8 cellular contexts compared by ENCODE assay signal in the genomic region with DNA sequence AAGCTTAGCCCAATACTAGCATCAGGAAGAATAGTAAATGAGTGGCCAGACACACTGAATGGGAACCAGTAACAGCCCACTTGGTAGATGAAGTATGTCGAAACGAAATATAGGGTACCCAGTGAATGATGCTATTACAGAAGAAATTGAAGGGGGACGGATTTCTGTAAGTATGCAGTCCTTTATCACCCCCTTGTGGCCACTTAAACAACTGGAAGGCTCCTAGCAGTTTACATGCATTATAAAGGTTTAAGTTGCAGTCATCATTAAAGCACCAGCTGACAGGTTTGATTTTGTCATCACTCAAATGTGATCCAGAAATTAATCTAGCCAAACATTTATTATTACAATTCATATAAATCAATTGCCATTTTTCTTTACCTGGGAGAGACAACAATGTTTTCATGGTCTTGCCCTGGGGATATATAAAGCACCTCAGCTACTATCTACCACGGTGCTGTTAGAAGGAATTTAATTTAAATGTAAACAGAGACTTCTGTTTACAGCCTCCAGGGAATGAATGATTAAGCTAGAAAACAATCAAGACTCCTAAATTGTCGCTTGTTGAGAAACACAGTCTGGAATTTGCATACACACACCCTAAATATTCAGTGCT. TPM values are rescaled to one million over a fixed set of nuclear protein-coding genes. Genes with fewer than 3 reads are reported as not detected.
A peak's percentile ranks its signal among the peaks of the same experiment; 100 is the strongest.
DNase-seq lines count a peak whose midpoint lies in the region; ATAC-seq and TF ChIP-seq lines count a peak whose summit lies in the region.

No MANE protein-coding gene starts in this region.

- ATAC-seq in GM21717 (IDR thresholded peaks at IDR 0.05; ENCODE audit: unreplicated experiment) = peak; percentile 77
- peak; percentile 81 for ATAC-seq in stimulated activated naive CD8-positive, alpha-beta T cell treated with anti-CD3 and anti-CD28 coated beads, Interleukin-15, Interleukin-2, amounts not matched to agents 100 U/mL and 50 U/mL, for 24 hours

- no peak overlapping the region for H3K4me3 ChIP-seq in brain microvascular endothelial cell (ENCODE audit: low read depth, low read length)

- DNase-seq in activated T-cell treated with anti-CD3 and anti-CD28 coated beads for 1 hour (ENCODE audit: low read depth) = peak; percentile 6
- DNase-seq in activated T-cell treated with anti-CD3 and anti-CD28 coated beads, Interleukin-2, amount 50 U/mL, for 48 hours = no peak
- DNase-seq in LHCN-M2 (ENCODE audit: low read depth) = peak; percentile 50
- DNase-seq in SHP77 (lab: John Stamatoyannopoulos, UW) = peak; percentile 64 to 73
- peak; percentile 72 for DNase-seq in brain microvascular endothelial cell
- peak; percentile 60 for DNase-seq in kidney glomerular epithelial cell (lab: John Stamatoyannopoulos, UW)
- DNase-seq in stimulated activated naive CD8-positive, alpha-beta T cell treated with anti-CD3 and anti-CD28 coated beads, Interleukin-15, Interleukin-2, amounts not matched to agents 100 U/mL and 50 U/mL, for 24 hours = peak; percentile 21

- H3K36me3 ChIP-seq in brain microvascular endothelial cell (replicated peaks) = peaks cover 10% of the 10 kb centered on the region

- TF ChIP-seq CTCF in brain microvascular endothelial cell (IDR thresholded peaks at IDR 0.05; ENCODE audit: low read depth, low read length, missing control alignments) = peak; percentile 77

- no peak overlapping the region for H3K27ac ChIP-seq in brain microvascular endothelial cell

- no peaks in the 10 kb centered on the region for H3K27me3 ChIP-seq in brain microvascular endothelial cell (replicated peaks)

- in situ Hi-C loops in brain microvascular endothelial cell (cut with HindIII; ENCODE audit: low pct_ligation_motif_present, low sequenced_read_pairs) = no loop called here

RNA-seq across cellular contexts. Expression of gene EIF1B, which starts 7.7 kb away (rescaled TPM):
- total RNA-seq in LHCN-M2 (2014; rRNA removed) = 13.6 and 15.0 TPM in 2 replicates
- polyA plus RNA-seq in LHCN-M2 (2012) = 39.7 TPM

Comparison
In these comparisons a context has a peak if more than half of its experiments do, and no peak if none do; other contexts are left out.
1. DNase-seq: peak in activated T-cell treated with anti-CD3 and anti-CD28 coated beads for 1 hour (single experiment), LHCN-M2 (single experiment), SHP77 (2 of 2), brain microvascular endothelial cell (single experiment), kidney glomerular epithelial cell (single experiment) and stimulated activated naive CD8-positive, alpha-beta T cell treated with anti-CD3 and anti-CD28 coated beads, Interleukin-15, Interleukin-2, amounts not matched to agents 100 U/mL and 50 U/mL, for 24 hours (single experiment); none in activated T-cell treated with anti-CD3 and anti-CD28 coated beads, Interleukin-2, amount 50 U/mL, for 48 hours (0 of 2).